In genomic region chr5:170861855-170862766, GRCh38 we compare ENCODE assay signal across 9 cellular contexts. TPM values are rescaled to one million over a fixed set of nuclear protein-coding genes. Genes with fewer than 3 reads are reported as not detected.
A peak's percentile ranks its signal among the peaks of the same experiment; 100 is the strongest.
DNase-seq lines count a peak whose midpoint lies in the region; ATAC-seq and TF ChIP-seq lines count a peak whose summit lies in the region.
"Had no signal": no experiment of that assay in that cellular context is flagged by ENCODE, and none has a peak within 500 bp of the region (broad histone marks: within the 10 kb centered on the region; RNA-seq: fewer than 3 reads in every experiment).

RANBP17 (plus strand) TSS chr5:170862018.

- H3K27me3 Mint-ChIP-seq in activated T-cell treated with anti-CD3 and anti-CD28 coated beads, Interleukin-2, amount 50 U/mL, for 72 hours (ENCODE audit: low read depth): peaks cover 38% of the 10 kb centered on the region

- no peaks in the 10 kb centered on the region for H3K36me3 ChIP-seq in neutrophil

- intact Hi-C loops in Right ventricle myocardium inferior (cut with DNase I): no loop called here

- peaks cover 9 to 13% of the 10 kb centered on the region in 2 experiments for H3K4me1 ChIP-seq in neutrophil (ENCODE audit: control insufficient read depth in 1 of 2, insufficient read depth in 1 of 2, low read depth in 1 of 2, low read length in 1 of 2)

- H3K27ac ChIP-seq in neutrophil: no peak within 1 kb of the TSS

- H3K27me3 ChIP-seq in neutrophil: peaks cover 46% of the 10 kb centered on the region

- peaks cover 5% of the 10 kb centered on the region for H3K4me1 Mint-ChIP-seq in activated T-cell treated with anti-CD3 and anti-CD28 coated beads, Interleukin-2, amount 50 U/mL, for 72 hours (ENCODE audit: low read depth)

- TF ChIP-seq CTCF in neutrophil (IDR thresholded peaks at IDR 0.05): no peak

- peak in 1 of 2 donors; percentile 40 for ATAC-seq in activated T-cell treated with anti-CD3 and anti-CD28 coated beads, Interleukin-2, amount 50 U/mL, for 72 hours (replicated peaks in 1 of 2)
- peak; percentile 68 for ATAC-seq in Right ventricle myocardium inferior
- ATAC-seq: K562 had no signal

- H3K9me3 Mint-ChIP-seq in activated T-cell treated with anti-CD3 and anti-CD28 coated beads, Interleukin-2, amount 50 U/mL, for 72 hours: peaks cover 15 to 17% of the 10 kb centered on the region in 2 donors

- no peak within 1 kb of the TSS for H3K27ac Mint-ChIP-seq in activated T-cell treated with anti-CD3 and anti-CD28 coated beads, Interleukin-2, amount 50 U/mL, for 72 hours

- H3K36me3 Mint-ChIP-seq in activated T-cell treated with anti-CD3 and anti-CD28 coated beads, Interleukin-2, amount 50 U/mL, for 72 hours (ENCODE audit: insufficient read depth in 2 of 2): peaks cover 14 to 15% of the 10 kb centered on the region in 2 donors

- H3K9me3 ChIP-seq in neutrophil: peaks cover 7% of the 10 kb centered on the region

- H3K4me3 Mint-ChIP-seq in activated T-cell treated with anti-CD3 and anti-CD28 coated beads, Interleukin-2, amount 50 U/mL, for 72 hours: peak within 1 kb of the TSS; percentile 21 to 53

- DNase-seq in DMS79 (lab: John Stamatoyannopoulos, UW) (peak; percentile 33), MV-4-11 (lab: John Stamatoyannopoulos, UW) (peak; percentile 56), Right ventricle myocardium inferior (ENCODE audit: missing footprints) (peak; percentile 58), NCI-H226 (no peak), AG08395 (ENCODE audit: low spot score) (no peak)
- DNase-seq in activated T-cell treated with anti-CD3 and anti-CD28 coated beads, Interleukin-2, amount 50 U/mL, for 72 hours: no peak
- DNase-seq in NK-92 treated with Interleukin-12 subunit alpha and Interleukin-12 subunit beta, amount 100 ng/mL, for 24 hours (lab: John Stamatoyannopoulos, UW): no peak

- H3K4me3 ChIP-seq in neutrophil (ENCODE audit: low read depth in 1 of 2, low read length in 1 of 2): peak within 1 kb of the TSS; percentile 38 to 55
- H3K4me3 ChIP-seq: K562 had no signal

RNA-seq across cellular contexts. Expression of gene RANBP17, which starts in this region (rescaled TPM):
- total RNA-seq in activated T-cell treated with anti-CD3 and anti-CD28 coated beads, Interleukin-2, amount 50 U/mL, for 72 hours: not detected
- 2.7 TPM for total RNA-seq in Right ventricle myocardium inferior
- total RNA-seq: K562 had no signal

Comparison
In these comparisons a context has a peak if more than half of its experiments do, and no peak if none do; other contexts are left out.
1. DNase-seq: peak in DMS79 (single experiment), MV-4-11 (single experiment) and Right ventricle myocardium inferior (single experiment); none in activated T-cell treated with anti-CD3 and anti-CD28 coated beads, Interleukin-2, amount 50 U/mL, for 72 hours (0 of 2), NCI-H226 (single experiment), AG08395 (single experiment) and NK-92 treated with Interleukin-12 subunit alpha and Interleukin-12 subunit beta, amount 100 ng/mL, for 24 hours (single experiment).